Comparison of ENCODE assay signal across 15 cellular contexts in genomic region chr2:19111297-19111696, GRCh38.
"Had no signal": no experiment of that assay in that cellular context is flagged by ENCODE, and none has a peak within 500 bp of the region (broad histone marks: within the 10 kb centered on the region; RNA-seq: fewer than 3 reads in every experiment).

No MANE protein-coding gene starts in this region.

- H3K4me3 ChIP-seq: colonic mucosa, heart right ventricle, mucosa of descending colon, smooth muscle cell had no signal

- H3K36me3 Mint-ChIP-seq: naive thymus-derived CD8-positive, alpha-beta T cell had no signal

- H3K4me3 Mint-ChIP-seq: naive thymus-derived CD8-positive, alpha-beta T cell had no signal

- H3K4me1 ChIP-seq: colonic mucosa had no signal

- H3K27me3 ChIP-seq: colonic mucosa, heart right ventricle, neutrophil had no signal

- H3K27ac Mint-ChIP-seq: naive thymus-derived CD8-positive, alpha-beta T cell had no signal

- H3K4me1 Mint-ChIP-seq: naive thymus-derived CD8-positive, alpha-beta T cell had no signal

- H3K27ac ChIP-seq: colonic mucosa, heart right ventricle, neutrophil had no signal

- ATAC-seq: heart right ventricle; mucosa of descending colon; naive thymus-derived CD8-positive, alpha-beta T cell had no signal

- FAIRE-seq: islet of Langerhans had no signal

- DNase-seq: colonic mucosa; dermis blood vessel endothelial cell; erythroblast; foreskin melanocyte; heart right ventricle; hypothalamus; kidney glomerular epithelial cell; mucosa of descending colon; naive thymus-derived CD8-positive, alpha-beta T cell; stimulated activated CD4-positive, alpha-beta T cell treated with anti-CD3 and anti-CD28 coated beads, Interleukin-2, amount 100 ng/mL, for 48 hours; stimulated activated naive CD4-positive, alpha-beta T cell treated with Interleukin-2 at 50 U/mL for 16 hours; trophoblast cell had no signal

- H3K9me3 ChIP-seq: colonic mucosa, heart right ventricle, mucosa of descending colon, neutrophil had no signal

- H3K4me2 ChIP-seq: smooth muscle cell had no signal

- H3K36me3 ChIP-seq: colonic mucosa, heart right ventricle, neutrophil had no signal
